2 cellular contexts compared by ENCODE assay signal in genomic region chr4:153974452-153974851, GRCh38.
TF ChIP-seq lines count a peak whose summit lies in the region.

No MANE protein-coding gene starts in this region.

TF ChIP-seq in liver, 16 proteins besides CTCF, POLR2A, EP300 and RAD21 (continued from another document):
- TF ChIP-seq ZBTB33 (IDR thresholded peaks at IDR 0.05): no peak
- no peak for TF ChIP-seq ATF3 (IDR thresholded peaks at IDR 0.05)
- no peak for TF ChIP-seq MAX (IDR thresholded peaks at IDR 0.05)
- TF ChIP-seq TAF1 (conservative IDR thresholded peaks at IDR 0.05): no peak
- TF ChIP-seq RXRA (IDR thresholded peaks at IDR 0.05): no peak
- no peak for TF ChIP-seq JUND (IDR thresholded peaks at IDR 0.05)
- TF ChIP-seq REST (IDR thresholded peaks at IDR 0.05): no peak
- TF ChIP-seq FOXA2 (IDR thresholded peaks at IDR 0.05): no peak
- TF ChIP-seq HNF4G (IDR thresholded peaks at IDR 0.05): no peak
- TF ChIP-seq EGR1 (IDR thresholded peaks at IDR 0.05; ENCODE audit: low read depth in 2 of 2): no peak

TF ChIP-seq in HepG2, 621 proteins besides CTCF, POLR2A, EP300 and RAD21:
- no peak for TF ChIP-seq AFF4 (CRISPR knock-in tag; IDR thresholded peaks at IDR 0.05)
- TF ChIP-seq HNF1B (CRISPR knock-in tag; IDR thresholded peaks at IDR 0.05): no peak
- no peak for TF ChIP-seq PREB (CRISPR knock-in tag; IDR thresholded peaks at IDR 0.05)
- no peak for TF ChIP-seq MAF1 (CRISPR knock-in tag; IDR thresholded peaks at IDR 0.05; ENCODE audit: borderline replicate concordance)
- TF ChIP-seq THAP7 (CRISPR knock-in tag; IDR thresholded peaks at IDR 0.05): no peak
- no peak for TF ChIP-seq HOXA9 (CRISPR knock-in tag; IDR thresholded peaks at IDR 0.05; ENCODE audit: borderline replicate concordance)
- TF ChIP-seq ZNF12 (CRISPR knock-in tag; IDR thresholded peaks at IDR 0.05): no peak
- TF ChIP-seq FLYWCH1 (CRISPR knock-in tag; IDR thresholded peaks at IDR 0.05): no peak
- TF ChIP-seq REST (IDR thresholded peaks at IDR 0.05; ENCODE audit: borderline replicate concordance in 1 of 2, low read depth in 1 of 2, low read length in 2 of 2): no peak
- TF ChIP-seq ATF5 (CRISPR knock-in tag; IDR thresholded peaks at IDR 0.05; ENCODE audit: low read depth): no peak
- TF ChIP-seq FIP1L1 (IDR thresholded peaks at IDR 0.05; ENCODE audit: borderline replicate concordance, insufficient read depth, low read depth, low read length): no peak
- no peak for TF ChIP-seq ZBTB21 (CRISPR knock-in tag; IDR thresholded peaks at IDR 0.05)
- TF ChIP-seq ZNF574 (CRISPR knock-in tag; IDR thresholded peaks at IDR 0.05): no peak
- TF ChIP-seq ZNF33A (CRISPR knock-in tag; IDR thresholded peaks at IDR 0.05; ENCODE audit: borderline replicate concordance): no peak
- TF ChIP-seq ZFX (CRISPR knock-in tag; IDR thresholded peaks at IDR 0.05; ENCODE audit: low read depth): no peak
- no peak for TF ChIP-seq ZNF577 (CRISPR knock-in tag; IDR thresholded peaks at IDR 0.05; ENCODE audit: borderline replicate concordance, low read depth)
